In genomic region chr14:59540852-59541251, GRCh38 we compare ENCODE assay signal across 20 cellular contexts. TPM values are rescaled to one million over a fixed set of nuclear protein-coding genes. Genes with fewer than 3 reads are reported as not detected.
"Had no signal": no experiment of that assay in that cellular context is flagged by ENCODE, and none has a peak within 500 bp of the region (broad histone marks: within the 10 kb centered on the region; RNA-seq: fewer than 3 reads in every experiment).

No MANE protein-coding gene starts in this region.

- H3K27me3 ChIP-seq: MG63 had no signal

- H3K9me3 ChIP-seq: MG63 had no signal

- ATAC-seq: HepG2, T-cell had no signal

- DNase-seq: IMR-90, Karpas-422, KG1, MG63, NCI-H1092, NCI-H1105 treated with DMSO at 0.1 percent for 48 hours, NCI-H1417 treated with DMSO at 0.1 percent for 48 hours, NCI-H187, NCI-H2029, NCI-H2171 treated with DMSO at 0.1 percent for 48 hours, NCI-H524 treated with DMSO at 0.1 percent for 48 hours, NCI-H69, NCI-H774, RPMI8226, SHP77, SW 1271, T-cell had no signal

- H3K4me1 Mint-ChIP-seq: T-cell had no signal

- H3K4me3 ChIP-seq: MG63 had no signal

- H3K4me3 Mint-ChIP-seq: T-cell had no signal

- H3K36me3 ChIP-seq: MG63 had no signal

- H3K36me3 Mint-ChIP-seq: T-cell had no signal

- H3K27ac Mint-ChIP-seq: T-cell had no signal

- H3K9me3 Mint-ChIP-seq: T-cell had no signal

RNA-seq across cellular contexts. Expression of gene CCDC175, which starts 35.8 kb away (rescaled TPM):
- total RNA-seq: HepG2, HT-29, IMR-90, SK-MEL-5, T-cell had no signal
- polyA plus RNA-seq: HepG2, IMR-90 had no signal
